Comparison of ENCODE assay signal across 25 cellular contexts in the genomic region with DNA sequence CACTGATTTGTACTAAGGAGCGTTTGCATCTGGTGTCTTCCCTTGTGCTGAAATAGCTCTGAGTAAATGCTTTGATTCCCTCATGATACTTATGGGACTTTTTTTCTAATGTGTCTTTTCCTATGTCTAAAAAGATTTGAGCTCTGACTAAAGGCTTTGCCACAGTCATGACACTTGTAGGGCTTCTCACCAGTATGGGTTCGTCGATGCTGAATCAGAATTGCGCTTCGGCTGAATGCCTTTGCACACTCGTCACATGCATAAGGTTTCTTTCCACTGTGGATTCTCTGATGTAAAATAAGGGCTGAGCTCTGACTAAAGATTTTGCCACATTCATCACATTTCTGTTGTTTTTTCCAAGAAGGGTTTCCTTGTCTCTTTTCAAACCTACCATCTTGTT.
"Had no signal": no experiment of that assay in that cellular context is flagged by ENCODE, and none has a peak within 500 bp of the region (broad histone marks: within the 10 kb centered on the region; RNA-seq: fewer than 3 reads in every experiment).

No MANE protein-coding gene starts in this region.

- H3K4me1 ChIP-seq: body of pancreas, breast epithelium, SJCRH30 had no signal

- H3K9me3 ChIP-seq: body of pancreas, breast epithelium, MG63, SJCRH30 had no signal

- H3K36me3 ChIP-seq: breast epithelium, MG63, SJCRH30 had no signal

- H3K36me3 Mint-ChIP-seq: activated CD4-positive, alpha-beta memory T cell treated with anti-CD3 and anti-CD28 coated beads for 36 hours; activated naive CD8-positive, alpha-beta T cell treated with anti-CD3 and anti-CD28 coated beads for 36 hours; WTC11 had no signal

- H3K27me3 ChIP-seq: body of pancreas, breast epithelium, MG63, SJCRH30 had no signal

- DNase-seq: activated CD4-positive, alpha-beta memory T cell treated with anti-CD3 and anti-CD28 coated beads for 36 hours; activated CD4-positive, alpha-beta T cell treated with anti-CD3 and anti-CD28 coated beads for 36 hours; activated CD4-positive, alpha-beta T cell treated with anti-CD3 and anti-CD28 coated beads, Interleukin-2, amount 10 ng/mL, durations not matched to agents 7 days and 5 days; activated CD8-positive, alpha-beta memory T cell treated with anti-CD3 and anti-CD28 coated beads, Interleukin-2, amount 50 U/mL, for 48 hours; activated effector memory CD4-positive, alpha-beta T cell treated with Interleukin-2 at 50 U/mL for 16 hours; activated naive CD4-positive, alpha-beta T cell; activated naive CD4-positive, alpha-beta T cell treated with anti-CD3 and anti-CD28 coated beads, Interleukin-2, amount 50 U/mL, for 16 hours; activated naive CD8-positive, alpha-beta T cell treated with anti-CD3 and anti-CD28 coated beads for 36 hours; activated T-cell treated with anti-CD3 and anti-CD28 coated beads, Interleukin-2, amount 50 U/mL, for 48 hours; amniotic stem cell; body of pancreas; MG63; NCI-H1092; NCI-H1436 treated with DMSO at 0.1 percent for 48 hours; NCI-H1694 treated with DMSO at 0.1 percent for 48 hours; NCI-H2029; NCI-H345; NCI-H524 treated with DMSO at 0.1 percent for 48 hours; SHP77; SJCRH30 had no signal

- H3K9me3 Mint-ChIP-seq: activated CD4-positive, alpha-beta memory T cell treated with anti-CD3 and anti-CD28 coated beads for 36 hours; activated CD4-positive, alpha-beta T cell treated with anti-CD3 and anti-CD28 coated beads, Interleukin-2, amount 10 ng/mL, durations not matched to agents 7 days and 5 days; activated naive CD8-positive, alpha-beta T cell treated with anti-CD3 and anti-CD28 coated beads for 36 hours; T-helper 1 cell treated with Interleukin-12 subunit alpha and Interleukin-12 subunit beta and Interleukin-4 antibody, amounts not matched to agents 30 μg/mL and 1 μg/mL, for 36 hours; T-helper 2 cell treated with Interferon-gamma antibody and Interleukin-4, amounts not matched to agents 5 μg/mL and 100 μg/mL, for 36 hours; WTC11 had no signal

- H3K4me3 Mint-ChIP-seq: activated CD4-positive, alpha-beta memory T cell treated with anti-CD3 and anti-CD28 coated beads for 36 hours; activated CD4-positive, alpha-beta T cell treated with anti-CD3 and anti-CD28 coated beads for 36 hours; activated CD4-positive, alpha-beta T cell treated with anti-CD3 and anti-CD28 coated beads, Interleukin-2, amount 10 ng/mL, durations not matched to agents 7 days and 5 days; activated naive CD8-positive, alpha-beta T cell treated with anti-CD3 and anti-CD28 coated beads for 36 hours; T-helper 1 cell treated with Interleukin-12 subunit alpha and Interleukin-12 subunit beta and Interleukin-4 antibody, amounts not matched to agents 30 μg/mL and 1 μg/mL, for 36 hours; T-helper 2 cell treated with Interferon-gamma antibody and Interleukin-4, amounts not matched to agents 5 μg/mL and 100 μg/mL, for 36 hours; WTC11 had no signal

- H3K4me3 ChIP-seq: body of pancreas, breast epithelium, MG63, SJCRH30, SK-N-MC had no signal

- H3K4me1 Mint-ChIP-seq: WTC11 had no signal

- H3K27me3 Mint-ChIP-seq: activated naive CD8-positive, alpha-beta T cell treated with anti-CD3 and anti-CD28 coated beads for 36 hours had no signal

- H3K27ac ChIP-seq: body of pancreas, breast epithelium, SJCRH30, SK-N-MC had no signal

- H3K27ac Mint-ChIP-seq: activated CD4-positive, alpha-beta memory T cell treated with anti-CD3 and anti-CD28 coated beads for 36 hours; activated CD4-positive, alpha-beta T cell treated with anti-CD3 and anti-CD28 coated beads for 36 hours; activated CD4-positive, alpha-beta T cell treated with anti-CD3 and anti-CD28 coated beads, Interleukin-2, amount 10 ng/mL, durations not matched to agents 7 days and 5 days; activated naive CD8-positive, alpha-beta T cell treated with anti-CD3 and anti-CD28 coated beads for 36 hours; T-helper 1 cell treated with Interleukin-12 subunit alpha and Interleukin-12 subunit beta and Interleukin-4 antibody, amounts not matched to agents 30 μg/mL and 1 μg/mL, for 36 hours; T-helper 2 cell treated with Interferon-gamma antibody and Interleukin-4, amounts not matched to agents 5 μg/mL and 100 μg/mL, for 36 hours; WTC11 had no signal
